In genomic region chr6:138975815-138976214, GRCh38 we compare ENCODE assay signal across 1 cellular context.
TF ChIP-seq lines count a peak whose summit lies in the region.

No MANE protein-coding gene starts in this region.

TF ChIP-seq in GM23338, 12 proteins besides CTCF, POLR2A, EP300 and RAD21 (continued from another document):
- TF ChIP-seq EZH2phosphoT487 (IDR thresholded peaks at IDR 0.05; ENCODE audit: unreplicated experiment) (no peak), JUNB (IDR thresholded peaks at IDR 0.05; ENCODE audit: unreplicated experiment) (no peak), NANOG (IDR thresholded peaks at IDR 0.05; ENCODE audit: borderline replicate concordance) (no peak), STAT1 (IDR thresholded peaks at IDR 0.05; ENCODE audit: unreplicated experiment) (no peak), POLR2AphosphoS5 (IDR thresholded peaks at IDR 0.05; ENCODE audit: low read depth) (no peak), REST (IDR thresholded peaks at IDR 0.05; ENCODE audit: unreplicated experiment) (no peak), ZNF331 (CRISPR knock-in tag; IDR thresholded peaks at IDR 0.05; ENCODE audit: low read depth) (no peak)
